8 cellular contexts compared by ENCODE assay signal in genomic region chr19:4399871-4400768, GRCh38. TPM values are rescaled to one million over a fixed set of nuclear protein-coding genes. Genes with fewer than 3 reads are reported as not detected.
DNase-seq lines count a peak whose midpoint lies in the region; ATAC-seq, FAIRE-seq and TF ChIP-seq lines count a peak whose summit lies in the region.

SH3GL1 (minus strand) TSS chr19:4400547; CDS start chr19:4400368, 179 bp downstream.

- DNase-seq in GM13977 (ENCODE audit: low spot score) (peak; percentile 95), NCI-H146 (lab: John Stamatoyannopoulos, UW) (peak; percentile 79), amniotic epithelial cell (ENCODE audit: low read depth) (peak; percentile 81), left ventricle myocardium superior (peak; percentile 95), pulmonary artery endothelial cell (ENCODE audit: low read depth, low spot score) (peak; percentile 76), urothelium cell line (ENCODE audit: low spot score) (peak; percentile 85)

- TF ChIP-seq CTCF in GM13977 (IDR thresholded peaks at IDR 0.05; ENCODE audit: extremely low read depth, insufficient read depth, missing control alignments): peak; percentile 99

- in situ Hi-C loops in GM13977 (cut with MboI; ENCODE audit: low pct_unique_long_range_greater_than_20kb, low sequenced_read_pairs, unreplicated experiment): no loop called here

- intact Hi-C loops in T-helper 1 cell treated with Interleukin-12 subunit alpha and Interleukin-12 subunit beta and Interleukin-4 antibody, amounts not matched to agents 30 ng/mL and 1 ng/mL, for 36 hours (cut with micrococcal nuclease): loop anchor here (1.0 to 5.0 kb wide), 12 partner anchors 20 to 1972 kb away; partner anchors contain the start of genes ALKBH7, ANKRD24, EEF2 and FZR1
- intact Hi-C loops in left ventricle myocardium superior (cut with micrococcal nuclease): no loop called here

- FAIRE-seq in urothelium cell line (lab: Jason Lieb, UNC): no peak

- ATAC-seq in HG02870 (IDR thresholded peaks at IDR 0.05; ENCODE audit: unreplicated experiment) (peak; percentile 41), left ventricle myocardium superior (peak; percentile 73)

RNA-seq across cellular contexts. Expression of gene SH3GL1, which starts in this region (rescaled TPM):
- total RNA-seq in T-helper 1 cell treated with Interleukin-12 subunit alpha and Interleukin-12 subunit beta and Interleukin-4 antibody, amounts not matched to agents 30 ng/mL and 1 ng/mL, for 36 hours: 67.8 and 74.3 TPM in 2 replicates
- total RNA-seq in left ventricle myocardium superior: 19.1 TPM
- total RNA-seq in pulmonary artery endothelial cell: 46.9 and 48.3 TPM in 2 replicates

Comparison
In these comparisons a context has a peak if more than half of its experiments do, and no peak if none do; other contexts are left out.
1. Peak in every context shown above with its lines: DNase-seq and ATAC-seq.